Comparison of ENCODE assay signal across 22 cellular contexts in genomic region chr12:583251-583869, GRCh38.
A peak's percentile ranks its signal among the peaks of the same experiment; 100 is the strongest.
DNase-seq lines count a peak whose midpoint lies in the region; ATAC-seq, FAIRE-seq and TF ChIP-seq lines count a peak whose summit lies in the region.
"Had no signal": no experiment of that assay in that cellular context is flagged by ENCODE, and none has a peak within 500 bp of the region (broad histone marks: within the 10 kb centered on the region; RNA-seq: fewer than 3 reads in every experiment).

No MANE protein-coding gene starts in this region.

- WGBS in H9 (ENCODE audit: extremely low coverage, insufficient read length, low lambda C conversion rate): no CpG with 5 or more reads among the region's 13 CpGs

- no peaks in the 10 kb centered on the region for H3K27me3 ChIP-seq in H9 (ENCODE audit: insufficient read depth, low read length)
- H3K27me3 ChIP-seq: brain microvascular endothelial cell, colonic mucosa had no signal

- ATAC-seq in left lobe of liver (peak; percentile 79), sciatic nerve (peak; percentile 10)

- intact Hi-C loops in sciatic nerve (cut with DNase I): no loop called here
- intact Hi-C loops in CD14-positive monocyte (cut with micrococcal nuclease): no loop called here

- H2AFZ ChIP-seq in H9 (ENCODE audit: low read length): no peak overlapping the region

- H3T11ph ChIP-seq in H9 (ENCODE audit: low read length): no peak overlapping the region

- no peaks in the 10 kb centered on the region for H3K79me2 ChIP-seq in H9 (ENCODE audit: insufficient read depth, low read length)

- H2BK120ac ChIP-seq in H9 (ENCODE audit: low read depth, low read length, poor library complexity, severe bottlenecking): no peak overlapping the region

- no peaks in the 10 kb centered on the region for H3K9me3 ChIP-seq in H9 (ENCODE audit: control insufficient read depth, low read depth, low read length)
- H3K9me3 ChIP-seq: colonic mucosa had no signal

- H3K4me1 ChIP-seq in H9 (ENCODE audit: insufficient read depth, low read length): peaks cover 2% of the 10 kb centered on the region; the same call in 1 of the 2 replicates
- H3K4me1 ChIP-seq: colonic mucosa had no signal

- no peak overlapping the region for H4K5ac ChIP-seq in H9 (ENCODE audit: insufficient read length, low read depth, low read length)

- H2BK5ac ChIP-seq in H9 (ENCODE audit: insufficient read length, low read length): no peak overlapping the region

- no peak overlapping the region for H3K14ac ChIP-seq in H9 (ENCODE audit: insufficient read depth, low read length)

- H3K36me3 Mint-ChIP-seq in H9 (ENCODE audit: insufficient read depth in 1 of 3, low read depth in 3 of 3): no peaks in the 10 kb centered on the region
- H3K36me3 Mint-ChIP-seq in CD14-positive monocyte: peaks cover 12% of the 10 kb centered on the region in 2 donors
- H3K36me3 Mint-ChIP-seq: activated CD4-positive, alpha-beta memory T cell treated with anti-CD3 and anti-CD28 coated beads for 36 hours had no signal

- DNase-seq in H9 (no peak), ecto neural progenitor cell (ENCODE audit: low spot score) (peak; percentile 60), left lobe of liver (ENCODE audit: low spot score) (peak; percentile 95), sciatic nerve (ENCODE audit: low spot score) (no peak), CD14-positive monocyte (ENCODE audit: low spot score) (no peak), urothelium cell line (ENCODE audit: low spot score) (no peak), NCI-H526 (lab: John Stamatoyannopoulos, UW) (no peak), SKM-1 (lab: John Stamatoyannopoulos, UW; ENCODE audit: unreplicated experiment) (no peak)
- DNase-seq: ACHN; activated CD4-positive, alpha-beta memory T cell treated with anti-CD3 and anti-CD28 coated beads for 36 hours; activated gamma-delta T cell; activated T-cell treated with anti-CD3 and anti-CD28 coated beads for 4 hours; brain microvascular endothelial cell; colonic mucosa; NCI-H1048; NCI-H2081 treated with DMSO at 0.1 percent for 48 hours; NCI-H524; RPMI8226; T-helper 9 cell had no signal

- H2BK12ac ChIP-seq in H9 (ENCODE audit: insufficient read length, low read depth, low read length): no peak overlapping the region

- H3K56ac ChIP-seq in H9 (ENCODE audit: insufficient read length, low read depth, low read length): no peak overlapping the region

- H3K4me1 Mint-ChIP-seq in H9 (peaks cover 16 to 27% of the 10 kb centered on the region in 2 experiments), CD14-positive monocyte (peaks cover 5% of the 10 kb centered on the region)

- H3K27me3 Mint-ChIP-seq in H9 (ENCODE audit: low read depth) (peaks cover 3% of the 10 kb centered on the region; the same call in 1 of the 2 replicates), CD14-positive monocyte (ENCODE audit: low read depth in 3 of 3) (no peaks in the 10 kb centered on the region)
- H3K27me3 Mint-ChIP-seq: activated CD4-positive, alpha-beta memory T cell treated with anti-CD3 and anti-CD28 coated beads for 36 hours had no signal

- no peak overlapping the region for H2BK20ac ChIP-seq in H9 (ENCODE audit: low read depth, low read length, poor library complexity, severe bottlenecking)

- H4K91ac ChIP-seq in H9 (ENCODE audit: insufficient read length, low read depth, low read length): no peak overlapping the region

- no peak overlapping the region for H3K4me2 ChIP-seq in H9 (ENCODE audit: insufficient read depth, insufficient read length, low read length)

- H3K9me3 Mint-ChIP-seq in H9: no peaks in the 10 kb centered on the region; a peak in 3 of 5 replicates
- H3K9me3 Mint-ChIP-seq in CD14-positive monocyte: peaks cover 0 to 3% (median under 1%) of the 10 kb centered on the region in 7 donors

- no peak overlapping the region for H2BK15ac ChIP-seq in H9 (ENCODE audit: low read depth, low read length)

- TF ChIP-seq CTCF in H9 (conservative IDR thresholded peaks at IDR 0.05): peak; percentile 60
- no peak for TF ChIP-seq CTCF in CD14-positive monocyte (IDR thresholded peaks at IDR 0.05)

- no peaks in the 10 kb centered on the region for H3K23me2 ChIP-seq in H9 (ENCODE audit: insufficient read length, low read depth, low read length, poor library complexity, severe bottlenecking)

- no peak overlapping the region for H3K18ac ChIP-seq in H9 (ENCODE audit: insufficient read length, low read depth, low read length)

- no peak overlapping the region for H3K9ac ChIP-seq in H9 (ENCODE audit: extremely low read depth, insufficient read length, low read length)

- no peaks in the 10 kb centered on the region for H3K79me1 ChIP-seq in H9 (ENCODE audit: insufficient read depth, low read depth, low read length, poor library complexity, severe bottlenecking)

- H3K4me3 Mint-ChIP-seq in H9 (no peak overlapping the region), CD14-positive monocyte (no peak overlapping the region)
- H3K4me3 Mint-ChIP-seq: activated CD4-positive, alpha-beta memory T cell treated with anti-CD3 and anti-CD28 coated beads for 36 hours had no signal

- no peak for FAIRE-seq in urothelium cell line (lab: Jason Lieb, UNC)
- FAIRE-seq: GM18507, H1 had no signal

- no peak overlapping the region for H3K23ac ChIP-seq in H9 (ENCODE audit: insufficient read length, low read depth, low read length)

- H4K8ac ChIP-seq in H9 (replicated peaks; ENCODE audit: insufficient read length, low read depth, low read length): no peak overlapping the region

- no peak overlapping the region for H3K27ac ChIP-seq in H9 (ENCODE audit: insufficient read length, low read depth, low read length)
- H3K27ac ChIP-seq: brain microvascular endothelial cell, C4-2B, colonic mucosa had no signal

- H3K4ac ChIP-seq in H9 (ENCODE audit: low read depth, low read length): no peak overlapping the region

- H4K20me1 ChIP-seq in H9 (ENCODE audit: control insufficient read depth, insufficient read depth, insufficient read length): no peaks in the 10 kb centered on the region

- H3K27ac Mint-ChIP-seq in H9 (no peak overlapping the region), CD14-positive monocyte (peak overlapping the region in 1 of 7 donors; percentile 46)
- H3K27ac Mint-ChIP-seq: activated CD4-positive, alpha-beta memory T cell treated with anti-CD3 and anti-CD28 coated beads for 36 hours had no signal

- H2AK5ac ChIP-seq in H9 (ENCODE audit: insufficient read length, low read length): no peak overlapping the region

Comparison
In these comparisons a context has a peak if more than half of its experiments do, and no peak if none do; other contexts are left out.
1. DNase-seq: peak in ecto neural progenitor cell (single experiment) and left lobe of liver (single experiment); none in H9 (single experiment), sciatic nerve (single experiment), CD14-positive monocyte (single experiment), urothelium cell line (single experiment), NCI-H526 (0 of 2) and SKM-1 (single experiment).